In the genomic region with DNA sequence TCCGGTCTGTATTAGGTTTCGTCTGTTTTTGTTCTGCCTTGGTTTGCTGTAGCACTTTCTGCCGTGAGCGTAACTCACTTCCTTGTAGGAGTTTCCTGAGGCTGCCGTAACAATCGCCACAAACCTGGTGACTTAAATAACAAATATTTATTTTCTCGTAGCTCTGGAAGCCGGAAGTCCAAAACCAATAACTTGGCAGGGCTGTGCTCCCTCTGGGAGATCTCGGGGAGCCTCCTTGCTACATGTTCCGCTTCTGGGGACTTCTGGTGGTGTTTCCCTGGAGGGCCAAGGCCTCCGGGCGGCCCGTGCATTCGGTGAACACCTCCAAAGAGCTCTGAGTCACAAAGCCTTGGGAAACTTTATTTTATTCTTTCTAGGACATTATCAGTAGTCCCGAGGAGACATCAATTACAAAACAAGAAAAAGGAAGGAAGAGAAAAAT, we compare ENCODE assay signal across 10 cellular contexts. TPM values are rescaled to one million over a fixed set of nuclear protein-coding genes. Genes with fewer than 3 reads are reported as not detected.
A peak's percentile ranks its signal among the peaks of the same experiment; 100 is the strongest.
DNase-seq lines count a peak whose midpoint lies in the region; ATAC-seq and TF ChIP-seq lines count a peak whose summit lies in the region.
"Had no signal": no experiment of that assay in that cellular context is flagged by ENCODE, and none has a peak within 500 bp of the region (broad histone marks: within the 10 kb centered on the region; RNA-seq: fewer than 3 reads in every experiment).

No MANE protein-coding gene starts in this region.

- DNase-seq in HPDE6-E6E7 (ENCODE audit: extremely low spot score) (peak; percentile 22), Peyer's patch (peak in 1 of 3 donors; percentile 63), fibroblast of pulmonary artery (ENCODE audit: low read depth) (peak; percentile 32), spleen (no peak), putamen (ENCODE audit: low spot score) (no peak), NCI-H2081 treated with DMSO at 0.1 percent for 48 hours (lab: John Stamatoyannopoulos, UW) (no peak)
- DNase-seq: NCI-H2171; stimulated activated naive CD4-positive, alpha-beta T cell treated with Interleukin-2 at 50 U/mL for 16 hours had no signal

- intact Hi-C loops in spleen (cut with DNase I; ENCODE audit: low total_unique reads): loop anchor here (10.0 kb wide), 1 partner anchor 100 kb away; a partner anchor contains a TSS

- H3K27ac ChIP-seq in Peyer's patch (peak overlapping the region in 3 of 4 donors; percentile 31 to 68 (median 52)), spleen (peak overlapping the region in 7 of 8 donors; percentile 5 to 65 (median 50))

- H3K4me1 ChIP-seq in Peyer's patch (peaks cover 0 to 19% (median 0%) of the 10 kb centered on the region in 4 donors), spleen (peaks cover 0 to 16% (median 6%) of the 10 kb centered on the region in 6 donors)
- H3K4me1 ChIP-seq: HAP-1 had no signal

- ATAC-seq in GM21576 (IDR thresholded peaks at IDR 0.05; ENCODE audit: unreplicated experiment): no peak

- WGBS in spleen, 5 donors: 31 to 49% (median 44%) methylated on average over 15 of the region's 15 CpGs

- TF ChIP-seq CTCF in Peyer's patch (IDR thresholded peaks at IDR 0.05) (no peak), fibroblast of pulmonary artery (IDR thresholded peaks at IDR 0.05; ENCODE audit: low read length, missing control alignments) (no peak), spleen (IDR thresholded peaks at IDR 0.05 in 8 of 11, conservative IDR thresholded peaks at IDR 0.05 in 3 of 11) (no peak)

- H3K27me3 ChIP-seq in Peyer's patch: no peaks in the 10 kb centered on the region
- H3K27me3 ChIP-seq in spleen (replicated peaks in 1 of 7): no peaks in the 10 kb centered on the region

- H3K4me3 ChIP-seq in Peyer's patch: peak overlapping the region in 1 of 4 donors; percentile 22
- no peak overlapping the region for H3K4me3 ChIP-seq in fibroblast of pulmonary artery (replicated peaks; ENCODE audit: low read depth, low read length)
- no peak overlapping the region for H3K4me3 ChIP-seq in spleen
- H3K4me3 ChIP-seq: HAP-1 had no signal

- TF ChIP-seq POLR2A in Peyer's patch (IDR thresholded peaks at IDR 0.05) (peak in 1 of 2 donors; percentile 14), spleen (IDR thresholded peaks at IDR 0.05) (no peak)

- H3K36me3 ChIP-seq in Peyer's patch (peaks cover 0 to 8% (median 0%) of the 10 kb centered on the region in 3 donors), spleen (peaks cover 0 to 26% (median 0%) of the 10 kb centered on the region in 6 donors)
- H3K36me3 ChIP-seq: HAP-1 had no signal

- H3K9me3 ChIP-seq in Peyer's patch (no peaks in the 10 kb centered on the region), spleen (no peaks in the 10 kb centered on the region)
- H3K9me3 ChIP-seq: HAP-1 had no signal

RNA-seq across cellular contexts. Expression of a gene that starts 6.8 kb away (rescaled TPM):
- total RNA-seq in Peyer's patch (10 to 100 TPM; 68.8 to 90.0 (median 77.2) TPM), spleen (10 to 100 TPM; 62.6 to 80.2 (median 67.0) TPM)
- 10 to 100 TPM; 30.9 to 52.7 (median 34.9) TPM for polyA plus RNA-seq in spleen

RNA-seq across cellular contexts. Expression of a gene that starts 43.4 kb away (rescaled TPM):
- 10 to 100 TPM; 13.3 to 63.5 (median 29.1) TPM for total RNA-seq in Peyer's patch
- total RNA-seq in spleen: 10 to 100 TPM in 2 of 7 donors, 1 to 10 TPM in 5; 4.1 to 13.6 (median 5.5) TPM
- polyA plus RNA-seq in spleen: 1 to 10 TPM; 5.3 to 8.6 (median 8.5) TPM

Comparison
In these comparisons a context has a peak if more than half of its experiments do, and no peak if none do; other contexts are left out.
1. DNase-seq: peak in HPDE6-E6E7 (single experiment) and fibroblast of pulmonary artery (single experiment); none in spleen (single experiment), putamen (single experiment) and NCI-H2081 treated with DMSO at 0.1 percent for 48 hours (single experiment).